Comparison of ENCODE assay signal across 13 cellular contexts in genomic region chr9:15824310-15824709, GRCh38.
DNase-seq lines count a peak whose midpoint lies in the region; ATAC-seq, FAIRE-seq and TF ChIP-seq lines count a peak whose summit lies in the region.
"Had no signal": no experiment of that assay in that cellular context is flagged by ENCODE, and none has a peak within 500 bp of the region (broad histone marks: within the 10 kb centered on the region; RNA-seq: fewer than 3 reads in every experiment).

No MANE protein-coding gene starts in this region.

- H3K27me3 ChIP-seq in NT2/D1 (ENCODE audit: insufficient read depth, insufficient read length), result no peaks in the 10 kb centered on the region

- CTCF ChIA-PET in A549 (lab: Yijun Ruan, JAX) (no interaction called here), HEK293 (lab: Yijun Ruan, JAX) (interaction anchor here (0.6 to 1.5 kb wide), 5 partner anchors 10 to 206 kb away, joined by 3 to 5 read pairs (median 4); no protein-coding TSS in a partner anchor)

- H3K4me3 ChIP-seq in A549 (no peak overlapping the region), HEK293 (ENCODE audit: low read depth, low read length) (no peak overlapping the region), NT2/D1 (ENCODE audit: insufficient read length, low read depth) (no peak overlapping the region), epithelial cell of esophagus (ENCODE audit: low read length) (no peak overlapping the region)

- H3K4me1 ChIP-seq in A549, result no peaks in the 10 kb centered on the region
- no peaks in the 10 kb centered on the region for H3K4me1 ChIP-seq in HEK293 (ENCODE audit: control insufficient read depth, insufficient read depth, low read length)
- H3K4me1 ChIP-seq in NT2/D1 (ENCODE audit: insufficient read depth, insufficient read length), result no peaks in the 10 kb centered on the region

- POLR2A ChIA-PET in A549 (lab: Yijun Ruan, JAX) (no interaction called here), HEK293 (lab: Yijun Ruan, JAX) (no interaction called here)

- no peak overlapping the region for H3K9ac ChIP-seq in NT2/D1 (ENCODE audit: insufficient read length, low read depth)

- FAIRE-seq in A549 (lab: Jason Lieb, UNC), result no peak
- FAIRE-seq: GM18507 had no signal

- TF ChIP-seq RAD21 in A549 (conservative IDR thresholded peaks at IDR 0.05 in 1 of 2, IDR thresholded peaks at IDR 0.05 in 1 of 2), result peak; percentile 16 to 48; a peak in 2 of 5 replicates

- H3K27ac ChIP-seq in A549 (no peak overlapping the region), HEK293 (ENCODE audit: extremely low read depth, low read depth, low read length) (no peak overlapping the region)
- H3K27ac ChIP-seq: HL-60 had no signal

- DNase-seq in A549 (ENCODE audit: low read depth in 1 of 2, low spot score in 1 of 2) (peak in 1 of 2 experiments; percentile 24), NT2/D1 (ENCODE audit: low read depth, low spot score) (peak; percentile 20), epithelial cell of esophagus (ENCODE audit: low read depth) (peak; percentile 4), NCI-H345 (lab: John Stamatoyannopoulos, UW) (no peak), NCI-H187 (lab: John Stamatoyannopoulos, UW) (no peak)
- DNase-seq: activated B cell treated with CpG ODN at 0.5 μM for 24 hours; activated naive CD4-positive, alpha-beta T cell treated with anti-CD3 and anti-CD28 coated beads, Interleukin-2, amount 50 U/mL, for 16 hours; CD8-positive, alpha-beta T cell had no signal

- 18% methylated on average over 4 of the region's 4 CpGs for WGBS in A549 (ENCODE audit: missing lambda C conversion rate)

- no peaks in the 10 kb centered on the region for H3K9me3 ChIP-seq in A549
- no peaks in the 10 kb centered on the region for H3K9me3 ChIP-seq in HEK293 (ENCODE audit: control insufficient read depth, insufficient read depth, low read depth, low read length)
- no peaks in the 10 kb centered on the region for H3K9me3 ChIP-seq in NT2/D1 (ENCODE audit: insufficient read depth, low read length)

- TF ChIP-seq EP300 in A549 (IDR thresholded peaks at IDR 0.05), result no peak

- ATAC-seq in A549, result no peak
- ATAC-seq in HG02870 (IDR thresholded peaks at IDR 0.05; ENCODE audit: unreplicated experiment), result no peak
- ATAC-seq in HG02642 (IDR thresholded peaks at IDR 0.05; ENCODE audit: poor library complexity, unreplicated experiment), result no peak
- ATAC-seq: CD8-positive, alpha-beta T cell had no signal

- TF ChIP-seq CTCF in A549 (IDR thresholded peaks at IDR 0.05), result no peak
- no peak for TF ChIP-seq CTCF in HEK293 (tag by site-specific recombination; IDR thresholded peaks at IDR 0.05)
- no peak for TF ChIP-seq CTCF in epithelial cell of esophagus (IDR thresholded peaks at IDR 0.05; ENCODE audit: insufficient read depth, low read depth, low read length, missing control alignments)

- no peak overlapping the region for H3K4me2 ChIP-seq in A549

- no peaks in the 10 kb centered on the region for H3K36me3 ChIP-seq in HEK293 (ENCODE audit: control insufficient read depth in 2 of 2, insufficient read depth in 1 of 2, low read length in 2 of 2)
- H3K36me3 ChIP-seq in NT2/D1 (ENCODE audit: insufficient read depth, insufficient read length, low read length), result no peaks in the 10 kb centered on the region

- TF ChIP-seq POLR2A in A549 (IDR thresholded peaks at IDR 0.05; ENCODE audit: low read length), result no peak

TF ChIP-seq in A549, 52 proteins besides CTCF, POLR2A, EP300 and RAD21:
- no peak for TF ChIP-seq HOXB13 (CRISPR knock-in tag; IDR thresholded peaks at IDR 0.05; ENCODE audit: low read depth)
- TF ChIP-seq HDAC2 (IDR thresholded peaks at IDR 0.05), result no peak
- TF ChIP-seq ZFP36 (IDR thresholded peaks at IDR 0.05; ENCODE audit: borderline replicate concordance, partially characterized antibody), result no peak
- TF ChIP-seq HES2 (IDR thresholded peaks at IDR 0.05), result no peak
- no peak for TF ChIP-seq SMC3 (IDR thresholded peaks at IDR 0.05)
- no peak for TF ChIP-seq BHLHE40 (IDR thresholded peaks at IDR 0.05; ENCODE audit: low read depth, low read length)

TF ChIP-seq in HEK293, 187 proteins besides CTCF, POLR2A, EP300 and RAD21:
- peak; percentile 53 for TF ChIP-seq ZNF654 (tag by site-specific recombination; IDR thresholded peaks at IDR 0.05; ENCODE audit: low read depth)
- no peak for TF ChIP-seq SCRT1 (tag by site-specific recombination; IDR thresholded peaks at IDR 0.05; ENCODE audit: borderline replicate concordance)
- no peak for TF ChIP-seq ZNF660 (tag by site-specific recombination; IDR thresholded peaks at IDR 0.05)
TF ChIP-seq in HEK293: peak in this region for 1.

Comparison
In these comparisons a context has a peak if more than half of its experiments do, and no peak if none do; other contexts are left out.
1. DNase-seq: peak in NT2/D1 (single experiment) and epithelial cell of esophagus (single experiment); none in NCI-H345 (single experiment) and NCI-H187 (0 of 2).